Comparison of ENCODE assay signal across 16 cellular contexts in the genomic region with DNA sequence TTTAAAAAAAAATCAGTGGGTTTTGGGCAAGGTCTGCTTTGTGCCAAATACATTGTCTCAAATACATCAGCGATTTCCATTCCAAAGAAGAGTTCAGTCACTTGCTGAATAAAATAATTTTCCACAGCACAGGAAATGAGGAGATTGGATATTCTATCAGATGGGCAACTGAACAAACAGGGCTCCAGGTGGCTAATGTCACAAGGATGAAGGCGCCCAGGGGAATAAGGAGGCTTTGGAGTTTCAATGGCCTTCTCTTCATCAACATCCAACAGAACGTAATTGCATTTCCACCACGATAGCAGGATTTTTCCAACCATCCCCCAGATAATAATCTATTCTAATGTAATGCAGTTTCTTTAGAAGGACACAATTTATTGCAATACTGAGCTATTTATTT.
DNase-seq lines count a peak whose midpoint lies in the region; ATAC-seq and TF ChIP-seq lines count a peak whose summit lies in the region.
"Had no signal": no experiment of that assay in that cellular context is flagged by ENCODE, and none has a peak within 500 bp of the region (broad histone marks: within the 10 kb centered on the region; RNA-seq: fewer than 3 reads in every experiment).

No MANE protein-coding gene starts in this region.

- DNase-seq in DMS153 (lab: John Stamatoyannopoulos, UW), result peak; percentile 45
- DNase-seq in DMS153 treated with DMSO at 0.1 percent for 48 hours (lab: John Stamatoyannopoulos, UW; ENCODE audit: unreplicated experiment), result no peak
- DNase-seq in NCI-H1436 (lab: John Stamatoyannopoulos, UW), result peak; percentile 68
- peak; percentile 79 for DNase-seq in NCI-H69 (lab: John Stamatoyannopoulos, UW)
- DNase-seq in dermis blood vessel endothelial cell, result peak; percentile 17
- no peak for DNase-seq in MCF 10A (ENCODE audit: unreplicated experiment)
- DNase-seq: DMS53; HCEC 1CT; MV-4-11; NCI-H2029; NK-92 treated with Interleukin-12 subunit alpha and Interleukin-12 subunit beta, amount 100 ng/mL, for 24 hours; PC-3; T-helper 17 cell had no signal

- H3K9me3 Mint-ChIP-seq in MCF 10A (ENCODE audit: unreplicated experiment), result no peaks in the 10 kb centered on the region
- H3K9me3 Mint-ChIP-seq: IgD-negative memory B cell had no signal

- BruUV-seq in MCF 10A (replicated peaks; lab: Mats Ljungman, UMichigan), result no TSS peak

- CTCF ChIA-PET in MCF 10A (lab: Yijun Ruan, JAX), result no interaction called here

- no peak overlapping the region for H3K27ac Mint-ChIP-seq in MCF 10A (ENCODE audit: low read depth, unreplicated experiment)
- H3K27ac Mint-ChIP-seq: T-helper 17 cell had no signal

- H3K36me3 Mint-ChIP-seq in MCF 10A (ENCODE audit: insufficient read depth, unreplicated experiment), result no peaks in the 10 kb centered on the region
- H3K36me3 Mint-ChIP-seq: IgD-negative memory B cell had no signal

- TF ChIP-seq CTCF in MCF 10A (IDR thresholded peaks at IDR 0.05; ENCODE audit: unreplicated experiment), result no peak

- POLR2A ChIA-PET in MCF 10A (lab: Yijun Ruan, JAX), result interaction anchor here (0.7 to 1.4 kb wide), 3 partner anchors 183 to 229 kb away, joined by 3 to 4 read pairs (median 3); no protein-coding TSS in a partner anchor

- no peak for ATAC-seq in HG02588 (IDR thresholded peaks at IDR 0.05; ENCODE audit: unreplicated experiment)
- ATAC-seq in GM21717 (IDR thresholded peaks at IDR 0.05; ENCODE audit: unreplicated experiment), result no peak
- ATAC-seq: PC-3, T-helper 17 cell had no signal

- no peaks in the 10 kb centered on the region for H3K27me3 Mint-ChIP-seq in MCF 10A (ENCODE audit: insufficient read depth, unreplicated experiment)
- H3K27me3 Mint-ChIP-seq: T-helper 17 cell had no signal

- H3K4me3 Mint-ChIP-seq in MCF 10A (ENCODE audit: unreplicated experiment), result no peak overlapping the region
- H3K4me3 Mint-ChIP-seq: IgD-negative memory B cell, T-helper 17 cell had no signal

- peaks cover 14% of the 10 kb centered on the region for H3K4me1 Mint-ChIP-seq in MCF 10A (ENCODE audit: insufficient read depth, unreplicated experiment)

- intact Hi-C loops in MCF 10A (cut with micrococcal nuclease), result loop anchor here (10.0 kb wide), 2 partner anchors 706 to 1726 kb away; no protein-coding TSS in a partner anchor

Comparison
In these comparisons a context has a peak if more than half of its experiments do, and no peak if none do; other contexts are left out.
1. DNase-seq: peak in DMS153 (single experiment), NCI-H1436 (single experiment), NCI-H69 (single experiment) and dermis blood vessel endothelial cell (single experiment); none in DMS153 treated with DMSO at 0.1 percent for 48 hours (single experiment) and MCF 10A (single experiment).